ENCODE assay signal across 11 cellular contexts in the genomic region with DNA sequence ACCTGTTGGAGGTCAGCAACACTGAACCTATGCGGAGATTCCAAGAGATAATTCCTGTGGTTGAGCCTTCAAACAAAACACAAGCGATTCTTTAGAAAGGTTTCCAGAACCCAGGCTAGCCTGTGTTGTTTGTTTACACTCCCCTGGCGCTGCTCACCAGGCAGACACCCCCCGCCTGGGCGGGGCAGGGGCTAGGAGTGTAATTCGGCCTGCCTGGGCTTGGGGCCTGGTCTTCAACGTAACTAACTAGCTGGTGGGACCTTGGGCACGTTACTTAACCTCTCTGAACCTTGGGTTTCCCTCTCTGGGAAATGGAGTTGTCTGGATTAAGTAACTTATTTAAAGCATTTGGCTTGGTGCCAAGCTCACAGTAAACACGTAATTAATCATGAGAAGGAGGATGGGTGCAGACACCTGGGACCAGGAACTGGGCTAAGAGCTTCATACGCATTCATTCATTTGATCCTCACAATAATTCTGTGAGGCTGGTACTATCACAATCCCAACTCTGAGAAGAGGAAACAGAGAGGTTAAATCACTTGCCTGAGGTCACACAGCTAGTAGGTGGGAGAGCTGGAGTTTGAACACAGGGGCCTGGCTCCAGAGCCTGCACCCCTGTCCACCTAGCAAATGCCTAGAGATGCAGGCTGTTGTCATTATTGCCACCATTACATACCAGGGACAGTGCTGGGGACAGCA. TPM values are rescaled to one million over a fixed set of nuclear protein-coding genes. Genes with fewer than 3 reads are reported as not detected.
DNase-seq lines count a peak whose midpoint lies in the region; ATAC-seq lines count a peak whose summit lies in the region.
"Had no signal": no experiment of that assay in that cellular context is flagged by ENCODE, and none has a peak within 500 bp of the region (broad histone marks: within the 10 kb centered on the region; RNA-seq: fewer than 3 reads in every experiment).

No MANE protein-coding gene starts in this region.

- H3K4me1 Mint-ChIP-seq in activated CD8-positive, alpha-beta T cell treated with anti-CD3 and anti-CD28 coated beads, Interleukin-2, amount 10 ng/mL, durations not matched to agents 7 days and 5 days (ENCODE audit: low read depth): peaks cover 34% of the 10 kb centered on the region

- no peak overlapping the region for H4K5ac ChIP-seq in mesendoderm (ENCODE audit: low read length)

- no CpG with 5 or more reads among the region's 10 CpGs for WGBS in mesendoderm (ENCODE audit: extremely low coverage, insufficient coverage, low lambda C conversion rate)
- no CpG with 5 or more reads among the region's 10 CpGs for WGBS in neuronal stem cell (ENCODE audit: extremely low coverage in 2 of 2, insufficient read length in 2 of 2, insufficient replicate concordance in 1 of 2), 2 donors

- H4K91ac ChIP-seq in neuronal stem cell (ENCODE audit: low read depth, low read length, poor library complexity): no peak overlapping the region

- H2BK120ac ChIP-seq in mesendoderm (ENCODE audit: low read depth, low read length): no peak overlapping the region
- H2BK120ac ChIP-seq in neuronal stem cell (ENCODE audit: low read depth, low read length): no peak overlapping the region

- H4K8ac ChIP-seq in mesendoderm (ENCODE audit: low read depth, low read length): no peak overlapping the region
- no peak overlapping the region for H4K8ac ChIP-seq in neuronal stem cell (ENCODE audit: low read depth, low read length)

- H2BK15ac ChIP-seq in mesendoderm (replicated peaks; ENCODE audit: low read depth) (no peak overlapping the region), neuronal stem cell (ENCODE audit: low read length) (no peak overlapping the region)

- no peak overlapping the region for H3K4me2 ChIP-seq in mesendoderm (ENCODE audit: low read length)
- no peak overlapping the region for H3K4me2 ChIP-seq in neuronal stem cell (ENCODE audit: insufficient read depth, low read length, poor library complexity, severe bottlenecking)

- H3K79me1 ChIP-seq in mesendoderm (ENCODE audit: low read length) (no peaks in the 10 kb centered on the region), neuronal stem cell (ENCODE audit: low read depth, low read length) (no peaks in the 10 kb centered on the region)

- H3K79me2 ChIP-seq in mesendoderm (ENCODE audit: control insufficient read depth, insufficient read depth, low read length): no peaks in the 10 kb centered on the region

- H3K9me3 ChIP-seq in neuronal stem cell (replicated peaks in 1 of 2; ENCODE audit: control insufficient read depth in 2 of 2, insufficient read depth in 1 of 2, low read depth in 1 of 2, low read length in 2 of 2): no peaks in the 10 kb centered on the region
- H3K9me3 ChIP-seq: mucosa of descending colon had no signal

- DNase-seq in D341Med (ENCODE audit: low spot score): peak; percentile 50
- DNase-seq in LoVo (ENCODE audit: low spot score): peak; percentile 19
- DNase-seq in activated CD8-positive, alpha-beta T cell treated with anti-CD3 and anti-CD28 coated beads, Interleukin-2, amount 10 ng/mL, durations not matched to agents 7 days and 5 days: no peak
- peak; percentile 77 for DNase-seq in mesendoderm
- no peak for DNase-seq in neuronal stem cell (ENCODE audit: low spot score)
- no peak for DNase-seq in foreskin melanocyte
- no peak for DNase-seq in NK-92 treated with Interleukin-12 subunit alpha and Interleukin-12 subunit beta, amount 100 ng/mL, for 24 hours (lab: John Stamatoyannopoulos, UW)
- DNase-seq in AG08395 (ENCODE audit: low spot score): no peak
- DNase-seq: HCEC 1CT, NCI-H1048 had no signal

- H3K4ac ChIP-seq in mesendoderm (ENCODE audit: low read depth, low read length) (no peak overlapping the region), neuronal stem cell (ENCODE audit: low read length) (no peak overlapping the region)

- H3K23ac ChIP-seq in mesendoderm (ENCODE audit: low read length) (no peak overlapping the region), neuronal stem cell (ENCODE audit: low read depth, low read length, poor library complexity) (no peak overlapping the region)

- no peak for ATAC-seq in activated CD8-positive, alpha-beta T cell treated with anti-CD3 and anti-CD28 coated beads, Interleukin-2, amount 10 ng/mL, durations not matched to agents 7 days and 5 days

- H2AK5ac ChIP-seq in mesendoderm (ENCODE audit: low read length) (no peak overlapping the region), neuronal stem cell (ENCODE audit: low read depth, low read length) (no peak overlapping the region)

- H3K27me3 ChIP-seq in mesendoderm (ENCODE audit: insufficient read depth, low read length, poor library complexity): no peaks in the 10 kb centered on the region
- no peaks in the 10 kb centered on the region for H3K27me3 ChIP-seq in neuronal stem cell (ENCODE audit: control insufficient read depth in 3 of 3, insufficient read depth in 3 of 3, low read depth in 1 of 3, low read length in 3 of 3)

- H3K27ac ChIP-seq in mesendoderm (ENCODE audit: low read depth, low read length): no peak overlapping the region
- H3K27ac ChIP-seq in neuronal stem cell (replicated peaks; ENCODE audit: low read length): no peak overlapping the region

- peak overlapping the region; percentile 78 for H3K27ac Mint-ChIP-seq in activated CD8-positive, alpha-beta T cell treated with anti-CD3 and anti-CD28 coated beads, Interleukin-2, amount 10 ng/mL, durations not matched to agents 7 days and 5 days

- H3K56ac ChIP-seq in mesendoderm (ENCODE audit: low read length): no peak overlapping the region

- H3K36me3 ChIP-seq in mesendoderm (ENCODE audit: control insufficient read depth, insufficient read depth, low read length) (no peaks in the 10 kb centered on the region), neuronal stem cell (replicated peaks in 1 of 2; ENCODE audit: control insufficient read depth in 2 of 2, insufficient read depth in 2 of 2, low read length in 2 of 2) (peaks cover 0 to 5% of the 10 kb centered on the region in 2 donors)

- no peak overlapping the region for H2BK12ac ChIP-seq in neuronal stem cell (ENCODE audit: low read length)

- H3K9ac ChIP-seq in mesendoderm (ENCODE audit: low read length) (no peak overlapping the region), neuronal stem cell (ENCODE audit: low read depth, low read length, poor library complexity) (no peak overlapping the region)

- H3K18ac ChIP-seq in mesendoderm (ENCODE audit: low read length): no peak overlapping the region
- H3K18ac ChIP-seq in neuronal stem cell (ENCODE audit: low read length): no peak overlapping the region

- H3K27me3 Mint-ChIP-seq in activated CD8-positive, alpha-beta T cell treated with anti-CD3 and anti-CD28 coated beads, Interleukin-2, amount 10 ng/mL, durations not matched to agents 7 days and 5 days (ENCODE audit: low read depth): no peaks in the 10 kb centered on the region

- H3K4me1 ChIP-seq in mesendoderm (ENCODE audit: control insufficient read depth, low read depth, low read length): no peaks in the 10 kb centered on the region
- H3K4me1 ChIP-seq in neuronal stem cell (ENCODE audit: control insufficient read depth in 2 of 2, insufficient read depth in 1 of 2, low read depth in 1 of 2, low read length in 2 of 2): peaks cover 0 to 5% of the 10 kb centered on the region in 2 donors

- H3K4me3 ChIP-seq in mesendoderm (ENCODE audit: low read length): no peak overlapping the region
- no peak overlapping the region for H3K4me3 ChIP-seq in neuronal stem cell (ENCODE audit: low read length in 2 of 2)
- H3K4me3 ChIP-seq: mucosa of descending colon had no signal

- H3K14ac ChIP-seq in neuronal stem cell (ENCODE audit: low read length): no peak overlapping the region

- POLR2A ChIA-PET in activated CD8-positive, alpha-beta T cell treated with anti-CD3 and anti-CD28 coated beads, Interleukin-2, amount 10 ng/mL, durations not matched to agents 7 days and 5 days (lab: Charles Lee): interaction anchor here (1.3 kb wide), 1 partner anchor 145 kb away, joined by 3 read pairs; no protein-coding TSS in a partner anchor

- no peak overlapping the region for H2BK5ac ChIP-seq in mesendoderm (ENCODE audit: low read length)
- no peak overlapping the region for H2BK5ac ChIP-seq in neuronal stem cell (ENCODE audit: low read length)

- peaks cover 14% of the 10 kb centered on the region for H3K36me3 Mint-ChIP-seq in activated CD8-positive, alpha-beta T cell treated with anti-CD3 and anti-CD28 coated beads, Interleukin-2, amount 10 ng/mL, durations not matched to agents 7 days and 5 days (ENCODE audit: low read depth)

- CTCF ChIA-PET in activated CD8-positive, alpha-beta T cell treated with anti-CD3 and anti-CD28 coated beads, Interleukin-2, amount 10 ng/mL, durations not matched to agents 7 days and 5 days (lab: Charles Lee): interaction anchor here (0.8 to 1.3 kb wide), 3 partner anchors 9 to 12 kb away, joined by 3 to 4 read pairs (median 3); no protein-coding TSS in a partner anchor

- no peaks in the 10 kb centered on the region for H3K9me3 Mint-ChIP-seq in activated CD8-positive, alpha-beta T cell treated with anti-CD3 and anti-CD28 coated beads, Interleukin-2, amount 10 ng/mL, durations not matched to agents 7 days and 5 days (ENCODE audit: insufficient read depth)

- H2AFZ ChIP-seq in neuronal stem cell (ENCODE audit: low read length): no peak overlapping the region

- no peak overlapping the region for H3K4me3 Mint-ChIP-seq in activated CD8-positive, alpha-beta T cell treated with anti-CD3 and anti-CD28 coated beads, Interleukin-2, amount 10 ng/mL, durations not matched to agents 7 days and 5 days

RNA-seq across cellular contexts. Expression of gene ARHGAP27, which starts 7.6 kb away (rescaled TPM):
- total RNA-seq in activated CD8-positive, alpha-beta T cell treated with anti-CD3 and anti-CD28 coated beads, Interleukin-2, amount 10 ng/mL, durations not matched to agents 7 days and 5 days: 100 to 1,000 TPM; 100 to 106 TPM
- 3.5 TPM for polyA plus RNA-seq in mesendoderm (2013, experiment 1 of 2)
- polyA plus RNA-seq in mesendoderm (2013, experiment 2 of 2): 3.7 TPM
- 1.5 TPM for polyA plus RNA-seq in neuronal stem cell (2013, experiment 1 of 2)
- 1.4 TPM for polyA plus RNA-seq in neuronal stem cell (2013, experiment 2 of 2)

RNA-seq across cellular contexts. Expression of gene PLEKHM1, which starts 50.2 kb away (rescaled TPM):
- total RNA-seq in activated CD8-positive, alpha-beta T cell treated with anti-CD3 and anti-CD28 coated beads, Interleukin-2, amount 10 ng/mL, durations not matched to agents 7 days and 5 days: 10 to 100 TPM; 50.5 to 52.7 TPM
- 6.6 TPM for polyA plus RNA-seq in mesendoderm (2013, experiment 1 of 2)
- 6.2 TPM for polyA plus RNA-seq in mesendoderm (2013, experiment 2 of 2)
- polyA plus RNA-seq in neuronal stem cell (2013, experiment 1 of 2): 4.9 TPM
- polyA plus RNA-seq in neuronal stem cell (2013, experiment 2 of 2): 5.6 TPM

Comparison
In these comparisons a context has a peak if more than half of its experiments do, and no peak if none do; other contexts are left out.
1. DNase-seq: peak in D341Med (single experiment), LoVo (single experiment) and mesendoderm (single experiment); none in activated CD8-positive, alpha-beta T cell treated with anti-CD3 and anti-CD28 coated beads, Interleukin-2, amount 10 ng/mL, durations not matched to agents 7 days and 5 days (single experiment), neuronal stem cell (single experiment), foreskin melanocyte (single experiment), NK-92 treated with Interleukin-12 subunit alpha and Interleukin-12 subunit beta, amount 100 ng/mL, for 24 hours (single experiment) and AG08395 (single experiment).